ENCODE assay signal across 1 cellular context in genomic region chr14:102928412-102929348, GRCh38.
TF ChIP-seq lines count a peak whose summit lies in the region.

No MANE protein-coding gene starts in this region.

TF ChIP-seq in K562, 482 proteins besides CTCF, POLR2A, EP300 and RAD21 (continued from another document):
- TF ChIP-seq BCLAF1 (IDR thresholded peaks at IDR 0.05; ENCODE audit: borderline replicate concordance in 1 of 2, control insufficient read depth in 1 of 2, low read depth in 2 of 2, low read length in 1 of 2) = no peak
- TF ChIP-seq YBX1 (IDR thresholded peaks at IDR 0.05) = no peak
